14 cellular contexts compared by ENCODE assay signal in the genomic region with DNA sequence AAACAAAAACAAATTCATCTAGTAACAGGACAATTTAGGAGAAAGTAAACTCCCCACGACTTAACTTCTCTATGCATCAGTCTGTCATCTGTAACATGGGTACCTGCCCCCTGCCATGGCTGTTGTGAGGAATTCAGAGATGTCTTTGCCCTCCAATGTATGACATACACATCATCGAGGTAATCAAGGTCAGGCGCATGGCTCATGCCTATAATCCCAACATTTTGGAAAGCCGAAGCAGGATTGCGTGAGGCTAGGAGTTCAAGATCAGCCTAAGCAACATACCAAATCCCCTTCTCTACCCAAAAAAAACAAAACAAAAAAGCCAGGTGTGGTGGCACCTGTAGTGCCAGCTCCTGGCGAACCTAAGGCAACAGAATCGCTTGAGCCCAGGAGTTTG. TPM values are rescaled to one million over a fixed set of nuclear protein-coding genes. Genes with fewer than 3 reads are reported as not detected.
A peak's percentile ranks its signal among the peaks of the same experiment; 100 is the strongest.
DNase-seq lines count a peak whose midpoint lies in the region; ATAC-seq, FAIRE-seq and TF ChIP-seq lines count a peak whose summit lies in the region.
"Had no signal": no experiment of that assay in that cellular context is flagged by ENCODE, and none has a peak within 500 bp of the region (broad histone marks: within the 10 kb centered on the region; RNA-seq: fewer than 3 reads in every experiment).

No MANE protein-coding gene starts in this region.

- peaks cover 7 to 11% of the 10 kb centered on the region in 2 experiments for H3K4me1 Mint-ChIP-seq in H9

- CTCF ChIA-PET in SK-N-SH (lab: Yijun Ruan, JAX) (no interaction called here), H1 (lab: Charles Lee; ENCODE audit: partially characterized antibody) (no interaction called here)

- no peak overlapping the region for H3K9ac ChIP-seq in SK-N-SH
- no peak overlapping the region for H3K9ac ChIP-seq in H9 (ENCODE audit: extremely low read depth, insufficient read length, low read length)
- H3K9ac ChIP-seq in H1 (replicated peaks in 1 of 4; ENCODE audit: extremely low read depth in 1 of 4, low read depth in 3 of 4, low read length in 3 of 4) = no peak overlapping the region

- H3K27ac ChIP-seq in SK-N-SH (ENCODE audit: low read depth in 2 of 2, low read length in 1 of 2) (no peak overlapping the region), H9 (ENCODE audit: insufficient read length, low read depth, low read length) (no peak overlapping the region), H1 (ENCODE audit: low read depth, low read length) (no peak overlapping the region), lower lobe of right lung (no peak overlapping the region)
- H3K27ac ChIP-seq: cardiac muscle cell, gastroesophageal sphincter, prostate gland had no signal

- FAIRE-seq in H1 (lab: Jason Lieb, UNC) = no peak
- FAIRE-seq: keratinocyte had no signal

- H3K9me3 Mint-ChIP-seq in H9 = no peaks in the 10 kb centered on the region
- H3K9me3 Mint-ChIP-seq: T-cell had no signal

- H3K4me1 ChIP-seq in SK-N-SH (ENCODE audit: control insufficient read depth in 1 of 2, insufficient read depth in 2 of 2, low read depth in 1 of 2, low read length in 1 of 2) = peaks cover 6 to 9% of the 10 kb centered on the region in 2 experiments; a peak in 3 of 4 replicates
- H3K4me1 ChIP-seq in H9 (ENCODE audit: insufficient read depth, low read length) = no peaks in the 10 kb centered on the region
- H3K4me1 ChIP-seq in H1 (replicated peaks in 1 of 4; ENCODE audit: control insufficient read depth in 3 of 4, insufficient read depth in 4 of 4, low read length in 3 of 4) = peaks cover 0 to 3% (median under 1%) of the 10 kb centered on the region in 4 experiments; a peak in 2 of 7 replicates
- peaks cover 22% of the 10 kb centered on the region for H3K4me1 ChIP-seq in lower lobe of right lung

- no peaks in the 10 kb centered on the region for H3K9me3 ChIP-seq in SK-N-SH
- no peaks in the 10 kb centered on the region for H3K9me3 ChIP-seq in H9 (ENCODE audit: control insufficient read depth, low read depth, low read length)
- H3K9me3 ChIP-seq in H1 (ENCODE audit: insufficient read depth in 2 of 2, low read depth in 1 of 2, low read length in 1 of 2) = no peaks in the 10 kb centered on the region
- no peaks in the 10 kb centered on the region for H3K9me3 ChIP-seq in lower lobe of right lung
- H3K9me3 ChIP-seq: gastroesophageal sphincter, prostate gland, upper lobe of left lung had no signal

- H3K4me3 ChIP-seq in SK-N-SH (ENCODE audit: low read depth in 2 of 2, low read length in 1 of 2) (no peak overlapping the region), H1 (ENCODE audit: extremely low read depth in 1 of 4, insufficient read depth in 2 of 4, low read depth in 3 of 4, low read length in 4 of 4) (no peak overlapping the region), lower lobe of right lung (no peak overlapping the region)
- H3K4me3 ChIP-seq: cardiac muscle cell, gastroesophageal sphincter, prostate gland, upper lobe of left lung had no signal

- H4K5ac ChIP-seq in H9 (ENCODE audit: insufficient read length, low read depth, low read length) (no peak overlapping the region), H1 (ENCODE audit: insufficient read length, low read depth, low read length) (no peak overlapping the region)

- H3F3A ChIP-seq in SK-N-SH (replicated peaks; ENCODE audit: insufficient read depth) = peaks cover 78% of the 10 kb centered on the region

- H4K8ac ChIP-seq in H9 (replicated peaks; ENCODE audit: insufficient read length, low read depth, low read length) (no peak overlapping the region), H1 (ENCODE audit: extremely low read depth, insufficient read depth, low read length) (no peak overlapping the region)

- H3K4ac ChIP-seq in H9 (ENCODE audit: low read depth, low read length) (no peak overlapping the region), H1 (replicated peaks; ENCODE audit: insufficient read length, low read depth, low read length) (no peak overlapping the region)

- intact Hi-C loops in lower lobe of right lung (cut with DNase I) = no loop called here

- TF ChIP-seq RAD21 in SK-N-SH (IDR thresholded peaks at IDR 0.05; ENCODE audit: low read length) = no peak
- no peak for TF ChIP-seq RAD21 in H1 (IDR thresholded peaks at IDR 0.05 in 1 of 2, conservative IDR thresholded peaks at IDR 0.05 in 1 of 2; ENCODE audit: low read depth in 2 of 2, low read length in 2 of 2)

- no peaks in the 10 kb centered on the region for H3K27me3 ChIP-seq in SK-N-SH (ENCODE audit: insufficient read depth)
- H3K27me3 ChIP-seq in H9 (ENCODE audit: insufficient read depth, low read length) = no peaks in the 10 kb centered on the region
- no peaks in the 10 kb centered on the region for H3K27me3 ChIP-seq in H1 (replicated peaks in 1 of 4; ENCODE audit: control insufficient read depth in 3 of 4, extremely low read depth in 1 of 4, insufficient read depth in 3 of 4, low read length in 3 of 4)
- H3K27me3 ChIP-seq in lower lobe of right lung (ENCODE audit: low read depth) = no peaks in the 10 kb centered on the region
- H3K27me3 ChIP-seq: cardiac muscle cell, gastroesophageal sphincter, upper lobe of left lung had no signal

- TF ChIP-seq CTCF in SK-N-SH (IDR thresholded peaks at IDR 0.05) (no peak), H9 (conservative IDR thresholded peaks at IDR 0.05) (no peak), H1 (IDR thresholded peaks at IDR 0.05; ENCODE audit: control extremely low read depth in 1 of 3, insufficient read depth in 1 of 3, low read depth in 1 of 3, low read length in 3 of 3) (no peak), lower lobe of right lung (IDR thresholded peaks at IDR 0.05) (no peak)

- DNase-seq in SK-N-SH (no peak), H9 (peak; percentile 39), H1 (ENCODE audit: low read depth in 1 of 2, low spot score in 2 of 2) (peak in 1 of 2 experiments; percentile 57), lower lobe of right lung (no peak)
- DNase-seq: activated naive CD4-positive, alpha-beta T cell; NCI-H1092; T-cell; upper lobe of left lung had no signal

- no peak overlapping the region for H2BK20ac ChIP-seq in H9 (ENCODE audit: low read depth, low read length, poor library complexity, severe bottlenecking)
- no peak overlapping the region for H2BK20ac ChIP-seq in H1 (ENCODE audit: low read length)

- H3K14ac ChIP-seq in H9 (ENCODE audit: insufficient read depth, low read length) = no peak overlapping the region
- H3K14ac ChIP-seq in H1 (ENCODE audit: insufficient read length) = no peak overlapping the region

- no peak overlapping the region for H4K91ac ChIP-seq in H9 (ENCODE audit: insufficient read length, low read depth, low read length)
- H4K91ac ChIP-seq in H1 (replicated peaks; ENCODE audit: insufficient read length, low read length) = no peak overlapping the region

- H3K36me3 Mint-ChIP-seq in H9 (ENCODE audit: insufficient read depth in 1 of 3, low read depth in 3 of 3) = peaks cover 8 to 30% (median 21%) of the 10 kb centered on the region in 3 experiments; a peak in 6 of 7 replicates

- peak; percentile 47 to 74; a peak in 2 of 3 replicates for TF ChIP-seq POLR2A in H1 (IDR thresholded peaks at IDR 0.05; ENCODE audit: control extremely low read depth in 1 of 2, low read depth in 2 of 2, low read length in 2 of 2)

- TF ChIP-seq EP300 in SK-N-SH (IDR thresholded peaks at IDR 0.05; ENCODE audit: borderline replicate concordance in 1 of 2, low read depth in 1 of 2, low read length in 1 of 2) (no peak), H1 (IDR thresholded peaks at IDR 0.05; ENCODE audit: borderline replicate concordance in 1 of 2, low read depth in 2 of 2, low read length in 2 of 2) (no peak)

- H2AFZ ChIP-seq in SK-N-SH (ENCODE audit: low read depth) (no peak overlapping the region), H9 (ENCODE audit: low read length) (no peak overlapping the region), H1 (ENCODE audit: low read length) (no peak overlapping the region)

- peaks cover 20 to 24% of the 10 kb centered on the region in 2 experiments for H3K36me3 ChIP-seq in SK-N-SH (replicated peaks in 1 of 2; ENCODE audit: control insufficient read depth in 1 of 2, insufficient read depth in 2 of 2, low read length in 1 of 2)
- peaks cover 12 to 18% (median 16%) of the 10 kb centered on the region in 4 experiments for H3K36me3 ChIP-seq in H1 (ENCODE audit: control insufficient read depth in 2 of 4, insufficient read depth in 4 of 4, low read length in 3 of 4)
- H3K36me3 ChIP-seq in lower lobe of right lung = peaks cover 35% of the 10 kb centered on the region
- H3K36me3 ChIP-seq: prostate gland had no signal

- no peaks in the 10 kb centered on the region for H3K23me2 ChIP-seq in H9 (ENCODE audit: insufficient read length, low read depth, low read length, poor library complexity, severe bottlenecking)
- H3K23me2 ChIP-seq in H1 (ENCODE audit: low read depth, low read length) = no peaks in the 10 kb centered on the region

- 93% methylated on average over 7 of the region's 7 CpGs for WGBS in SK-N-SH (ENCODE audit: low lambda C conversion rate)
- no CpG with 5 or more reads among the region's 7 CpGs for WGBS in H9 (ENCODE audit: extremely low coverage, insufficient read length, low lambda C conversion rate)
- 91% methylated on average over 7 of the region's 7 CpGs; no CpG with 5 or more reads in 1 of the 2 experiments for WGBS in H1 (ENCODE audit: extremely low coverage in 1 of 2, insufficient coverage in 1 of 2, insufficient read length in 1 of 2, insufficient replicate concordance in 2 of 2, low coverage in 1 of 2, low lambda C conversion rate in 2 of 2, missing lambda C conversion rate in 1 of 2), 2 experiments

- POLR2A ChIA-PET in SK-N-SH (lab: Yijun Ruan, JAX) = interaction anchor here (0.6 kb wide), 1 partner anchor 9 kb away, joined by 3 read pairs; no protein-coding TSS in a partner anchor
- POLR2A ChIA-PET in H1 (lab: Charles Lee; ENCODE audit: partially characterized antibody) = interaction anchor here (0.6 to 27.5 kb wide), 11 partner anchors 12 to 142 kb away, joined by 3 to 1482 read pairs (median 179); a partner anchor contains a TSS

- ATAC-seq in SK-N-SH treated with all-trans-retinoic acid at 6 μM for 48 hours (peak; percentile 4), GM19463 (IDR thresholded peaks at IDR 0.05; ENCODE audit: unreplicated experiment) (no peak), lower lobe of right lung (no peak)
- ATAC-seq: gastroesophageal sphincter, T-cell had no signal

- H3K9me2 ChIP-seq in SK-N-SH = no peaks in the 10 kb centered on the region

- no peak overlapping the region for H3K18ac ChIP-seq in H9 (ENCODE audit: insufficient read length, low read depth, low read length)
- H3K18ac ChIP-seq in H1 (ENCODE audit: extremely low read depth, low read length) = no peak overlapping the region

- H3K56ac ChIP-seq in H9 (ENCODE audit: insufficient read length, low read depth, low read length) (no peak overlapping the region), H1 (replicated peaks; ENCODE audit: insufficient read length, low read depth, low read length) (no peak overlapping the region)

- peaks cover 2% of the 10 kb centered on the region; the same call in 1 of the 2 replicates for H3K27me3 Mint-ChIP-seq in H9 (ENCODE audit: low read depth)
- H3K27me3 Mint-ChIP-seq: T-cell had no signal

- H3K4me2 ChIP-seq in SK-N-SH = no peak overlapping the region
- no peak overlapping the region for H3K4me2 ChIP-seq in H9 (ENCODE audit: insufficient read depth, insufficient read length, low read length)
- H3K4me2 ChIP-seq in H1 (ENCODE audit: insufficient read depth in 1 of 2, low read depth in 2 of 2, low read length in 2 of 2) = no peak overlapping the region

- no peak overlapping the region for H3K27ac Mint-ChIP-seq in H9
- H3K27ac Mint-ChIP-seq: T-cell had no signal

- H2BK5ac ChIP-seq in H9 (ENCODE audit: insufficient read length, low read length) (no peak overlapping the region), H1 (ENCODE audit: low read depth, low read length) (no peak overlapping the region)

- H3K23ac ChIP-seq in H9 (ENCODE audit: insufficient read length, low read depth, low read length) (no peak overlapping the region), H1 (ENCODE audit: insufficient read length) (no peak overlapping the region)

- no peaks in the 10 kb centered on the region for H3K79me1 ChIP-seq in H9 (ENCODE audit: insufficient read depth, low read depth, low read length, poor library complexity, severe bottlenecking)
- no peaks in the 10 kb centered on the region for H3K79me1 ChIP-seq in H1 (ENCODE audit: low read depth, low read length)

- H4K20me1 ChIP-seq in SK-N-SH (ENCODE audit: insufficient read depth) (peaks cover 38% of the 10 kb centered on the region), H9 (ENCODE audit: control insufficient read depth, insufficient read depth, insufficient read length) (no peaks in the 10 kb centered on the region), H1 (replicated peaks in 1 of 2; ENCODE audit: control insufficient read depth in 1 of 2, insufficient read depth in 2 of 2, low read length in 2 of 2) (no peaks in the 10 kb centered on the region)

- H2BK15ac ChIP-seq in H9 (ENCODE audit: low read depth, low read length) = no peak overlapping the region
- H2BK15ac ChIP-seq in H1 (ENCODE audit: low read length) = no peak overlapping the region

- no peak overlapping the region for H2AK5ac ChIP-seq in H9 (ENCODE audit: insufficient read length, low read length)
- H2AK5ac ChIP-seq in H1 (ENCODE audit: low read depth, low read length) = no peak overlapping the region

- no peak overlapping the region for H3T11ph ChIP-seq in H9 (ENCODE audit: low read length)

- no peak overlapping the region for H2BK120ac ChIP-seq in H9 (ENCODE audit: low read depth, low read length, poor library complexity, severe bottlenecking)
- no peak overlapping the region for H2BK120ac ChIP-seq in H1 (replicated peaks; ENCODE audit: low read depth, low read length)

- H2BK12ac ChIP-seq in H9 (ENCODE audit: insufficient read length, low read depth, low read length) (no peak overlapping the region), H1 (ENCODE audit: low read depth, low read length) (no peak overlapping the region)

- no peak overlapping the region for H3K4me3 Mint-ChIP-seq in H9
- H3K4me3 Mint-ChIP-seq: T-cell had no signal

- H3K79me2 ChIP-seq in SK-N-SH (ENCODE audit: insufficient read depth) (peaks cover 7% of the 10 kb centered on the region; the same call in 1 of the 2 replicates), H9 (ENCODE audit: insufficient read depth, low read length) (no peaks in the 10 kb centered on the region), H1 (ENCODE audit: control insufficient read depth in 1 of 2, insufficient read depth in 2 of 2, low read length in 2 of 2) (peaks cover 0 to 2% of the 10 kb centered on the region in 2 experiments; a peak in 1 of 4 replicates)

RNA-seq across cellular contexts. Expression of a gene that starts 9.0 kb away (rescaled TPM):
- 10,787 and 14,148 TPM in 2 replicates for polyA plus RNA-seq in SK-N-SH (2012; rRNA removed)
- 13,584 and 14,065 TPM in 2 replicates for polyA plus RNA-seq in SK-N-SH (2012; cell fraction: cytosol; rRNA removed)
- 2,616 and 4,114 TPM in 2 replicates for polyA plus RNA-seq in SK-N-SH (2012; cell fraction: nucleus; rRNA removed)
- 13,057 and 13,182 TPM in 2 replicates for total RNA-seq in H9 (2021)
- 13,468 and 13,823 TPM in 2 replicates for total RNA-seq in H1 (2021; fragmentation: NEBNext Ultra II Directional; extraction: Animal tissue kit (Norgen Biotek cat#: 25700))
- polyA plus RNA-seq in H1 (2011; rRNA removed) = 10,552 and 13,927 TPM in 2 replicates
- 16,498 TPM for polyA plus RNA-seq in H1 (2011; cell fraction: cytosol; rRNA removed)
- 10,268 TPM for polyA plus RNA-seq in H1 (2011; cell fraction: nucleus; rRNA removed)
- 14,752 to 19,552 TPM (median 16,169 TPM) in 4 replicates for polyA plus RNA-seq in H1 (2012, experiment 1 of 2)
- polyA plus RNA-seq in H1 (2012, experiment 2 of 2) = 2,073 TPM
- 13,042 TPM for polyA plus RNA-seq in H1 (2013, experiment 1 of 2)
- 13,003 TPM for polyA plus RNA-seq in H1 (2013, experiment 2 of 2)
- 13,556 and 16,300 TPM in 2 replicates for polyA minus RNA-seq in H1 (2011; rRNA and poly(A)+ RNA removed)
- 5,618 TPM for polyA minus RNA-seq in H1 (2011; cell fraction: cytosol; rRNA and poly(A)+ RNA removed)
- 6,584 TPM for polyA minus RNA-seq in H1 (2011; cell fraction: nucleus; rRNA and poly(A)+ RNA removed)
- 9,415 TPM for total RNA-seq in lower lobe of right lung

RNA-seq across cellular contexts. Expression of a gene that starts 50.3 kb away (rescaled TPM):
- polyA plus RNA-seq in SK-N-SH (2012; rRNA removed) (9.9 and 11.4 TPM in 2 replicates), H1 (2011; rRNA removed) (17.4 and 20.9 TPM in 2 replicates)
- 9.9 and 12.7 TPM in 2 replicates for polyA plus RNA-seq in SK-N-SH (2012; cell fraction: cytosol; rRNA removed)
- polyA plus RNA-seq in SK-N-SH (2012; cell fraction: nucleus; rRNA removed) = 15.5 and 18.7 TPM in 2 replicates
- total RNA-seq in H9 (2021) (23.9 and 27.8 TPM in 2 replicates), lower lobe of right lung (25.7 TPM)
- 29.3 and 31.6 TPM in 2 replicates for total RNA-seq in H1 (2021; fragmentation: NEBNext Ultra II Directional; extraction: Animal tissue kit (Norgen Biotek cat#: 25700))
- 40.6 TPM for polyA plus RNA-seq in H1 (2011; cell fraction: cytosol; rRNA removed)
- polyA plus RNA-seq in H1 (2011; cell fraction: nucleus; rRNA removed) = 29.8 TPM
- polyA plus RNA-seq in H1 (2012, experiment 1 of 2) = 19.3 to 26.1 TPM (median 22.1 TPM) in 4 replicates
- 1.7 TPM for polyA plus RNA-seq in H1 (2012, experiment 2 of 2)
- 17.3 TPM for polyA plus RNA-seq in H1 (2013, experiment 1 of 2)
- 15.8 TPM for polyA plus RNA-seq in H1 (2013, experiment 2 of 2)
- polyA minus RNA-seq in H1 (2011; rRNA and poly(A)+ RNA removed) = 40.7 and 41.1 TPM in 2 replicates
- polyA minus RNA-seq in H1 (2011; cell fraction: cytosol; rRNA and poly(A)+ RNA removed) = 19.4 TPM
- 40.2 TPM for polyA minus RNA-seq in H1 (2011; cell fraction: nucleus; rRNA and poly(A)+ RNA removed)

RNA-seq across cellular contexts. Expression of a gene that starts 59.7 kb away (rescaled TPM):
- polyA plus RNA-seq in SK-N-SH (2012; rRNA removed) (0.02 TPM in 1 of 2 replicates, not detected in the other), H1 (2011; rRNA removed) (1.9 and 2.1 TPM in 2 replicates)
- not detected in 2 replicates for polyA plus RNA-seq in SK-N-SH (2012; cell fraction: cytosol; rRNA removed)
- polyA plus RNA-seq in SK-N-SH (2012; cell fraction: nucleus; rRNA removed) = 0.02 TPM in 1 of 2 replicates, not detected in the other
- total RNA-seq in H9 (2021) (1.7 and 1.8 TPM in 2 replicates), lower lobe of right lung (10.4 TPM)
- total RNA-seq in H1 (2021; fragmentation: NEBNext Ultra II Directional; extraction: Animal tissue kit (Norgen Biotek cat#: 25700)) = 6.3 and 6.7 TPM in 2 replicates
- 1.9 TPM for polyA plus RNA-seq in H1 (2011; cell fraction: cytosol; rRNA removed)
- polyA plus RNA-seq in H1 (2011; cell fraction: nucleus; rRNA removed) = 1.3 TPM
- polyA plus RNA-seq in H1 (2012, experiment 1 of 2) = 2.4 to 4.1 TPM (median 2.6 TPM) in 4 replicates
- 3.0 TPM for polyA plus RNA-seq in H1 (2012, experiment 2 of 2)
- polyA plus RNA-seq in H1 (2013, experiment 1 of 2) = 2.5 TPM
- polyA plus RNA-seq in H1 (2013, experiment 2 of 2) = 2.1 TPM
- 0.82 and 1.1 TPM in 2 replicates for polyA minus RNA-seq in H1 (2011; rRNA and poly(A)+ RNA removed)
- polyA minus RNA-seq in H1 (2011; cell fraction: cytosol; rRNA and poly(A)+ RNA removed) = 1.7 TPM
- 3.7 TPM for polyA minus RNA-seq in H1 (2011; cell fraction: nucleus; rRNA and poly(A)+ RNA removed)
- total RNA-seq: cardiac muscle cell had no signal
- polyA plus RNA-seq: cardiac muscle cell had no signal
